Comparison of ENCODE assay signal across 18 cellular contexts in genomic region chr20:699811-700338, GRCh38. TPM values are rescaled to one million over a fixed set of nuclear protein-coding genes. Genes with fewer than 3 reads are reported as not detected.
A peak's percentile ranks its signal among the peaks of the same experiment; 100 is the strongest.
DNase-seq lines count a peak whose midpoint lies in the region; ATAC-seq and TF ChIP-seq lines count a peak whose summit lies in the region.
"Had no signal": no experiment of that assay in that cellular context is flagged by ENCODE, and none has a peak within 500 bp of the region (broad histone marks: within the 10 kb centered on the region; RNA-seq: fewer than 3 reads in every experiment).

No MANE protein-coding gene starts in this region.

- intact Hi-C loops in posterior cingulate gyrus (cut with DNase I) = no loop called here

- H3K27ac ChIP-seq in GM23338 (ENCODE audit: low read depth) (no peak overlapping the region), brain microvascular endothelial cell (no peak overlapping the region)
- H3K27ac ChIP-seq: ascending aorta, left lung, neutrophil had no signal

- H3K9me2 ChIP-seq in GM23338 (ENCODE audit: insufficient read depth) = no peaks in the 10 kb centered on the region

- H3K9me3 Mint-ChIP-seq in GM23338 = no peaks in the 10 kb centered on the region
- H3K9me3 Mint-ChIP-seq: type B pancreatic cell had no signal

- no peak overlapping the region for H3K4me3 ChIP-seq in GM23338
- H3K4me3 ChIP-seq in brain microvascular endothelial cell (ENCODE audit: low read depth, low read length) = no peak overlapping the region
- H3K4me3 ChIP-seq: ascending aorta, left lung had no signal

- in situ Hi-C loops in brain microvascular endothelial cell (cut with HindIII; ENCODE audit: low pct_ligation_motif_present, low sequenced_read_pairs) = no loop called here

- DNase-seq in GM23338 (ENCODE audit: low spot score) = peak; percentile 52
- DNase-seq in cerebellar cortex (ENCODE audit: low spot score) = peak; percentile 94
- DNase-seq in hypothalamus (lab: John Stamatoyannopoulos, UW) = peak in 40 of 51 donors; percentile 2 to 78 (median 32)
- peak; percentile 28 to 93 (median 68) for DNase-seq in posterior cingulate gyrus
- no peak for DNase-seq in brain microvascular endothelial cell
- DNase-seq in NCI-H2171 (lab: John Stamatoyannopoulos, UW) = no peak
- no peak for DNase-seq in activated CD8-positive, alpha-beta memory T cell treated with anti-CD3 and anti-CD28 coated beads, Interleukin-2, amount 50 U/mL, for 48 hours
- DNase-seq: activated CD4-positive, alpha-beta T cell treated with anti-CD3 and anti-CD28 coated beads for 4 hours; activated T-cell treated with anti-CD3 and anti-CD28 coated beads, Interleukin-2, amount 50 U/mL, for 48 hours; effector CD4-positive, alpha-beta T cell; left lung; T-helper 1 cell had no signal

- H3F3A ChIP-seq in GM23338 (replicated peaks; ENCODE audit: low read depth) = no peaks in the 10 kb centered on the region

- no peaks in the 10 kb centered on the region for H3K36me3 Mint-ChIP-seq in GM23338 (ENCODE audit: low read depth)
- H3K36me3 Mint-ChIP-seq: type B pancreatic cell had no signal

- H3K27ac Mint-ChIP-seq in GM23338 = no peak overlapping the region
- H3K27ac Mint-ChIP-seq: type B pancreatic cell had no signal

- no peaks in the 10 kb centered on the region for H4K20me1 ChIP-seq in GM23338 (replicated peaks; ENCODE audit: insufficient read depth)

- peaks cover 6% of the 10 kb centered on the region for H3K27me3 Mint-ChIP-seq in GM23338 (ENCODE audit: insufficient read depth, low read depth, poor library complexity)

- H3K4me2 ChIP-seq in GM23338 = peak overlapping the region; percentile 60

- H2AFZ ChIP-seq in GM23338 = peak overlapping the region; percentile 76

- no peaks in the 10 kb centered on the region for H3K36me3 ChIP-seq in GM23338 (ENCODE audit: insufficient read depth)
- H3K36me3 ChIP-seq in brain microvascular endothelial cell (replicated peaks) = no peaks in the 10 kb centered on the region
- H3K36me3 ChIP-seq: ascending aorta, left lung, neutrophil had no signal

- no peak overlapping the region for H3K4me3 Mint-ChIP-seq in GM23338
- H3K4me3 Mint-ChIP-seq: type B pancreatic cell had no signal

- H3K4me1 Mint-ChIP-seq in GM23338 = peaks cover 29% of the 10 kb centered on the region

- ATAC-seq in GM23338 (peak; percentile 77), GM19023 (IDR thresholded peaks at IDR 0.05; ENCODE audit: unreplicated experiment) (no peak)
- ATAC-seq: left lung had no signal

- TF ChIP-seq CTCF in GM23338 (conservative IDR thresholded peaks at IDR 0.05; ENCODE audit: low read depth in 2 of 2) (no peak), brain microvascular endothelial cell (IDR thresholded peaks at IDR 0.05; ENCODE audit: low read depth, low read length, missing control alignments) (no peak)

- H3K27me3 ChIP-seq in GM23338 (ENCODE audit: insufficient read depth) (no peaks in the 10 kb centered on the region), brain microvascular endothelial cell (replicated peaks) (no peaks in the 10 kb centered on the region)
- H3K27me3 ChIP-seq: ascending aorta had no signal

- H3K4me1 ChIP-seq in GM23338 (ENCODE audit: insufficient read depth) = peaks cover 13% of the 10 kb centered on the region
- H3K4me1 ChIP-seq: ascending aorta, left lung had no signal

- H3K79me2 ChIP-seq in GM23338 (replicated peaks; ENCODE audit: insufficient read depth) = no peaks in the 10 kb centered on the region

TF ChIP-seq in GM23338, 12 proteins besides CTCF, POLR2A, EP300 and RAD21 (continues in another document):
- TF ChIP-seq POLR2AphosphoS5 (IDR thresholded peaks at IDR 0.05; ENCODE audit: low read depth) (no peak), ETS1 (IDR thresholded peaks at IDR 0.05) (no peak), EZH2phosphoT487 (IDR thresholded peaks at IDR 0.05; ENCODE audit: unreplicated experiment) (no peak), CREB1 (CRISPR knock-in tag; IDR thresholded peaks at IDR 0.05; ENCODE audit: low read depth) (no peak), ZNF114 (CRISPR knock-in tag; IDR thresholded peaks at IDR 0.05) (no peak), STAT1 (IDR thresholded peaks at IDR 0.05; ENCODE audit: unreplicated experiment) (no peak), JUNB (IDR thresholded peaks at IDR 0.05; ENCODE audit: unreplicated experiment) (no peak), REST (IDR thresholded peaks at IDR 0.05; ENCODE audit: unreplicated experiment) (no peak), ZNF331 (CRISPR knock-in tag; IDR thresholded peaks at IDR 0.05; ENCODE audit: low read depth) (no peak), EZH2 (IDR thresholded peaks at IDR 0.05; ENCODE audit: low read depth, unreplicated experiment) (no peak), NANOG (IDR thresholded peaks at IDR 0.05; ENCODE audit: borderline replicate concordance) (no peak)

RNA-seq across cellular contexts. Expression of gene SCRT2, which starts 24.3 kb away (rescaled TPM):
- total RNA-seq in GM23338 (2014; rRNA removed; shearing (Covaris generic)) = 0.31 and 0.35 TPM in 2 replicates
- polyA plus RNA-seq in GM23338 (2016; fragmentation: Nextera tagmentation; extraction: Ambion mirVana) = 0.28 TPM in 1 of 2 replicates, not detected in the other
- total RNA-seq: ascending aorta, HT1080, left lung had no signal
- polyA plus RNA-seq: AG04450 had no signal

RNA-seq across cellular contexts. Expression of gene SRXN1, which starts 46.9 kb away (rescaled TPM):
- total RNA-seq in GM23338 (2014; rRNA removed; shearing (Covaris generic)) = 18.6 and 26.6 TPM in 2 replicates
- 8.0 and 8.4 TPM in 2 replicates for polyA plus RNA-seq in GM23338 (2016; fragmentation: Nextera tagmentation; extraction: Ambion mirVana)

Comparison
In these comparisons a context has a peak if more than half of its experiments do, and no peak if none do; other contexts are left out.
1. DNase-seq: peak in GM23338 (single experiment), cerebellar cortex (single experiment), hypothalamus (40 of 51) and posterior cingulate gyrus (10 of 10); none in brain microvascular endothelial cell (single experiment), NCI-H2171 (single experiment) and activated CD8-positive, alpha-beta memory T cell treated with anti-CD3 and anti-CD28 coated beads, Interleukin-2, amount 50 U/mL, for 48 hours (single experiment).